1 cellular context compared by ENCODE assay signal in genomic region chr2:52343867-52344266, GRCh38.
TF ChIP-seq lines count a peak whose summit lies in the region.

No MANE protein-coding gene starts in this region.

TF ChIP-seq in H1, 55 proteins besides CTCF, POLR2A, EP300 and RAD21:
- TF ChIP-seq CREB1 (IDR thresholded peaks at IDR 0.05) (no peak), NANOG (IDR thresholded peaks at IDR 0.05; ENCODE audit: insufficient read depth, low read depth, low read length, poor library complexity, severe bottlenecking) (no peak), RNF2 (IDR thresholded peaks at IDR 0.05; ENCODE audit: borderline replicate concordance, low read depth, low read length, missing control alignments, poor library complexity, severe bottlenecking) (no peak), TEAD4 (IDR thresholded peaks at IDR 0.05; ENCODE audit: low read depth, low read length) (0 out of 2 replicates have a peak, but pooled peaks have one; percentile 44), CEBPB (IDR thresholded peaks at IDR 0.05; ENCODE audit: low read depth, low read length) (peak; percentile 4; the same call in 1 of the 2 replicates), RFX5 (IDR thresholded peaks at IDR 0.05; ENCODE audit: borderline replicate concordance, low read depth, low read length) (no peak), HDAC2 (IDR thresholded peaks at IDR 0.05; ENCODE audit: borderline replicate concordance in 1 of 2, low read depth in 2 of 2, low read length in 2 of 2) (no peak), SP2 (IDR thresholded peaks at IDR 0.05; ENCODE audit: low read length) (no peak), KDM4A (IDR thresholded peaks at IDR 0.05; ENCODE audit: low read depth, low read length, severe bottlenecking) (no peak), FOSL1 (IDR thresholded peaks at IDR 0.05; ENCODE audit: insufficient read depth, low read depth, low read length) (no peak), JUND (IDR thresholded peaks at IDR 0.05; ENCODE audit: low read length) (no peak)
